Comparison of ENCODE assay signal across 22 cellular contexts in genomic region chr10:53166325-53166724, GRCh38.
"Had no signal": no experiment of that assay in that cellular context is flagged by ENCODE, and none has a peak within 500 bp of the region (broad histone marks: within the 10 kb centered on the region; RNA-seq: fewer than 3 reads in every experiment).

No MANE protein-coding gene starts in this region.

- ATAC-seq: HepG2 had no signal

- DNase-seq: IMR-90, Kasumi-1, KG1, MV-4-11, NCI-H1048, NCI-H1105, NCI-H1417, NCI-H1436 treated with DMSO at 0.1 percent for 48 hours, NCI-H1694, NCI-H187 treated with DMSO at 0.1 percent for 48 hours, NCI-H2029 treated with DMSO at 0.1 percent for 48 hours, NCI-H2227 treated with DMSO at 0.1 percent for 48 hours, NCI-H524, NCI-H526 treated with DMSO at 0.1 percent for 48 hours, NCI-H748 treated with DMSO at 0.1 percent for 48 hours, Right ventricle myocardium superior, RPMI8226, SIG-M5, T-helper 1 cell had no signal

- H3K9me3 ChIP-seq: SJSA1 had no signal

- H3K27me3 ChIP-seq: SJSA1 had no signal

- H3K27ac ChIP-seq: SJSA1, SK-N-MC had no signal

- H3K4me1 ChIP-seq: SJSA1 had no signal

- H3K4me3 ChIP-seq: SJSA1, SK-N-MC had no signal

- H3K36me3 ChIP-seq: SJSA1 had no signal
